Comparison of ENCODE assay signal across 1 cellular context in genomic region chr12:28583771-28584261, GRCh38.
TF ChIP-seq lines count a peak whose summit lies in the region.

No MANE protein-coding gene starts in this region.

TF ChIP-seq in K562, 482 proteins besides CTCF, POLR2A, EP300 and RAD21 (continued from another document):
- TF ChIP-seq PRPF4 (IDR thresholded peaks at IDR 0.05; ENCODE audit: insufficient read depth, low read depth, low read length, poor library complexity, severe bottlenecking) (no peak), ARHGAP35 (IDR thresholded peaks at IDR 0.05; ENCODE audit: partially characterized antibody) (no peak), HCFC1 (IDR thresholded peaks at IDR 0.05; ENCODE audit: low read depth, low read length) (no peak)
